In genomic region chr4:168604496-168605373, GRCh38 we compare ENCODE assay signal across 2 cellular contexts.
A peak's percentile ranks its signal among the peaks of the same experiment; 100 is the strongest.
TF ChIP-seq lines count a peak whose summit lies in the region.

No MANE protein-coding gene starts in this region.

TF ChIP-seq in liver, 16 proteins besides CTCF, POLR2A, EP300 and RAD21 (continued from another document):
- TF ChIP-seq HNF4A (conservative IDR thresholded peaks at IDR 0.05) = no peak
- TF ChIP-seq JUND (IDR thresholded peaks at IDR 0.05) = peak; percentile 26 to 31
- TF ChIP-seq EGR1 (IDR thresholded peaks at IDR 0.05; ENCODE audit: low read depth in 2 of 2) = no peak

TF ChIP-seq in HepG2, 621 proteins besides CTCF, POLR2A, EP300 and RAD21 (continued from another document):
- TF ChIP-seq, protein P1, sequence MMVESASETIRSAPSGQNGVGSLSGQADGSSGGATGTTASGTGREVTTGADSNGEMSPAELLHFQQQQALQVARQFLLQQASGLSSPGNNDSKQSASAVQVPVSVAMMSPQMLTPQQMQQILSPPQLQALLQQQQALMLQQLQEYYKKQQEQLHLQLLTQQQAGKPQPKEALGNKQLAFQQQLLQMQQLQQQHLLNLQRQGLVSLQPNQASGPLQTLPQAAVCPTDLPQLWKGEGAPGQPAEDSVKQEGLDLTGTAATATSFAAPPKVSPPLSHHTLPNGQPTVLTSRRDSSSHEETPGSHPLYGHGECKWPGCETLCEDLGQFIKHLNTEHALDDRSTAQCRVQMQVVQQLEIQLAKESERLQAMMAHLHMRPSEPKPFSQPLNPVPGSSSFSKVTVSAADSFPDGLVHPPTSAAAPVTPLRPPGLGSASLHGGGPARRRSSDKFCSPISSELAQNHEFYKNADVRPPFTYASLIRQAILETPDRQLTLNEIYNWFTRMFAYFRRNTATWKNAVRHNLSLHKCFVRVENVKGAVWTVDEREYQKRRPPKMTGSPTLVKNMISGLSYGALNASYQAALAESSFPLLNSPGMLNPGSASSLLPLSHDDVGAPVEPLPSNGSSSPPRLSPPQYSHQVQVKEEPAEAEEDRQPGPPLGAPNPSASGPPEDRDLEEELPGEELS (CRISPR knock-in tag; IDR thresholded peaks at IDR 0.05) = no peak
- TF ChIP-seq, protein P2, sequence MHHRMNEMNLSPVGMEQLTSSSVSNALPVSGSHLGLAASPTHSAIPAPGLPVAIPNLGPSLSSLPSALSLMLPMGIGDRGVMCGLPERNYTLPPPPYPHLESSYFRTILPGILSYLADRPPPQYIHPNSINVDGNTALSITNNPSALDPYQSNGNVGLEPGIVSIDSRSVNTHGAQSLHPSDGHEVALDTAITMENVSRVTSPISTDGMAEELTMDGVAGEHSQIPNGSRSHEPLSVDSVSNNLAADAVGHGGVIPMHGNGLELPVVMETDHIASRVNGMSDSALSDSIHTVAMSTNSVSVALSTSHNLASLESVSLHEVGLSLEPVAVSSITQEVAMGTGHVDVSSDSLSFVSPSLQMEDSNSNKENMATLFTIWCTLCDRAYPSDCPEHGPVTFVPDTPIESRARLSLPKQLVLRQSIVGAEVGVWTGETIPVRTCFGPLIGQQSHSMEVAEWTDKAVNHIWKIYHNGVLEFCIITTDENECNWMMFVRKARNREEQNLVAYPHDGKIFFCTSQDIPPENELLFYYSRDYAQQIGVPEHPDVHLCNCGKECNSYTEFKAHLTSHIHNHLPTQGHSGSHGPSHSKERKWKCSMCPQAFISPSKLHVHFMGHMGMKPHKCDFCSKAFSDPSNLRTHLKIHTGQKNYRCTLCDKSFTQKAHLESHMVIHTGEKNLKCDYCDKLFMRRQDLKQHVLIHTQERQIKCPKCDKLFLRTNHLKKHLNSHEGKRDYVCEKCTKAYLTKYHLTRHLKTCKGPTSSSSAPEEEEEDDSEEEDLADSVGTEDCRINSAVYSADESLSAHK (CRISPR knock-in tag; IDR thresholded peaks at IDR 0.05; ENCODE audit: borderline replicate concordance) = no peak
- TF ChIP-seq ZNF564 (CRISPR knock-in tag; IDR thresholded peaks at IDR 0.05) = no peak
- no peak for TF ChIP-seq ZNF430 (CRISPR knock-in tag; IDR thresholded peaks at IDR 0.05)
- no peak for TF ChIP-seq SOX13 (IDR thresholded peaks at IDR 0.05)
- TF ChIP-seq SOX13 (CRISPR knock-in tag; conservative IDR thresholded peaks at IDR 0.05 in 1 of 2, IDR thresholded peaks at IDR 0.05 in 1 of 2) = no peak
- TF ChIP-seq ARHGAP35 (CRISPR knock-in tag; IDR thresholded peaks at IDR 0.05; ENCODE audit: borderline replicate concordance) = no peak
- TF ChIP-seq HES4 (CRISPR knock-in tag; IDR thresholded peaks at IDR 0.05; ENCODE audit: borderline replicate concordance) = no peak
- TF ChIP-seq SALL2 (CRISPR knock-in tag; IDR thresholded peaks at IDR 0.05) = no peak
TF ChIP-seq in HepG2: peak in this region for 0.
